In genomic region chr2:196925768-196926561, GRCh38 we compare ENCODE assay signal across 1 cellular context.
TF ChIP-seq lines count a peak whose summit lies in the region.

No MANE protein-coding gene starts in this region.

TF ChIP-seq in HepG2, 621 proteins besides CTCF, POLR2A, EP300 and RAD21 (continued from another document and continues in another):
- no peak for TF ChIP-seq TARDBP (CRISPR knock-in tag; IDR thresholded peaks at IDR 0.05)
- no peak for TF ChIP-seq ATF7-NPFF (CRISPR knock-in tag; IDR thresholded peaks at IDR 0.05; ENCODE audit: low read depth)
- TF ChIP-seq ZNF431 (CRISPR knock-in tag; IDR thresholded peaks at IDR 0.05; ENCODE audit: borderline replicate concordance, low read depth), result no peak
- TF ChIP-seq E2F5 (CRISPR knock-in tag; conservative IDR thresholded peaks at IDR 0.05), result no peak
- TF ChIP-seq MBD4 (IDR thresholded peaks at IDR 0.05; ENCODE audit: borderline replicate concordance, low read length), result no peak
- peak; percentile 64; the same call in 1 of the 2 replicates for TF ChIP-seq ZNF430 (CRISPR knock-in tag; IDR thresholded peaks at IDR 0.05)
- TF ChIP-seq NCOA1 (CRISPR knock-in tag; IDR thresholded peaks at IDR 0.05), result no peak
- TF ChIP-seq ZBTB7A (CRISPR knock-in tag; IDR thresholded peaks at IDR 0.05), result 0 out of 2 replicates have a peak, but pooled peaks have one; percentile 19
- no peak for TF ChIP-seq ZNF530 (CRISPR knock-in tag; IDR thresholded peaks at IDR 0.05; ENCODE audit: low read depth)
- TF ChIP-seq BRD4 (CRISPR knock-in tag; IDR thresholded peaks at IDR 0.05), result no peak
- TF ChIP-seq, protein P1, sequence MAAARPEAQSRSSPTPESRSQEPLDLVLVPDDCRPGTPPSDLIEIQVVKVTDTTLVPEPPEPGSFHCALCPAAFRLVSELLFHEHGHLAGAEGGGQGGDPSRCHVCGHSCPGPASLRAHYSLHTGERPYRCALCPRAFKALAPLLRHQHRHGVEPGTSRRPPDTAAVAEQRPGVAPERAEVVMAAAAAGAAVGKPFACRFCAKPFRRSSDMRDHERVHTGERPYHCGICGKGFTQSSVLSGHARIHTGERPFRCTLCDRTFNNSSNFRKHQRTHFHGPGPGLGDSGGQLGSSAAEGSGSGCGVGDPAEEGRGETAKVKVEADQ (CRISPR knock-in tag; IDR thresholded peaks at IDR 0.05; ENCODE audit: borderline replicate concordance), result no peak
- TF ChIP-seq ELF3 (CRISPR knock-in tag; IDR thresholded peaks at IDR 0.05), result no peak
- TF ChIP-seq, protein P2, sequence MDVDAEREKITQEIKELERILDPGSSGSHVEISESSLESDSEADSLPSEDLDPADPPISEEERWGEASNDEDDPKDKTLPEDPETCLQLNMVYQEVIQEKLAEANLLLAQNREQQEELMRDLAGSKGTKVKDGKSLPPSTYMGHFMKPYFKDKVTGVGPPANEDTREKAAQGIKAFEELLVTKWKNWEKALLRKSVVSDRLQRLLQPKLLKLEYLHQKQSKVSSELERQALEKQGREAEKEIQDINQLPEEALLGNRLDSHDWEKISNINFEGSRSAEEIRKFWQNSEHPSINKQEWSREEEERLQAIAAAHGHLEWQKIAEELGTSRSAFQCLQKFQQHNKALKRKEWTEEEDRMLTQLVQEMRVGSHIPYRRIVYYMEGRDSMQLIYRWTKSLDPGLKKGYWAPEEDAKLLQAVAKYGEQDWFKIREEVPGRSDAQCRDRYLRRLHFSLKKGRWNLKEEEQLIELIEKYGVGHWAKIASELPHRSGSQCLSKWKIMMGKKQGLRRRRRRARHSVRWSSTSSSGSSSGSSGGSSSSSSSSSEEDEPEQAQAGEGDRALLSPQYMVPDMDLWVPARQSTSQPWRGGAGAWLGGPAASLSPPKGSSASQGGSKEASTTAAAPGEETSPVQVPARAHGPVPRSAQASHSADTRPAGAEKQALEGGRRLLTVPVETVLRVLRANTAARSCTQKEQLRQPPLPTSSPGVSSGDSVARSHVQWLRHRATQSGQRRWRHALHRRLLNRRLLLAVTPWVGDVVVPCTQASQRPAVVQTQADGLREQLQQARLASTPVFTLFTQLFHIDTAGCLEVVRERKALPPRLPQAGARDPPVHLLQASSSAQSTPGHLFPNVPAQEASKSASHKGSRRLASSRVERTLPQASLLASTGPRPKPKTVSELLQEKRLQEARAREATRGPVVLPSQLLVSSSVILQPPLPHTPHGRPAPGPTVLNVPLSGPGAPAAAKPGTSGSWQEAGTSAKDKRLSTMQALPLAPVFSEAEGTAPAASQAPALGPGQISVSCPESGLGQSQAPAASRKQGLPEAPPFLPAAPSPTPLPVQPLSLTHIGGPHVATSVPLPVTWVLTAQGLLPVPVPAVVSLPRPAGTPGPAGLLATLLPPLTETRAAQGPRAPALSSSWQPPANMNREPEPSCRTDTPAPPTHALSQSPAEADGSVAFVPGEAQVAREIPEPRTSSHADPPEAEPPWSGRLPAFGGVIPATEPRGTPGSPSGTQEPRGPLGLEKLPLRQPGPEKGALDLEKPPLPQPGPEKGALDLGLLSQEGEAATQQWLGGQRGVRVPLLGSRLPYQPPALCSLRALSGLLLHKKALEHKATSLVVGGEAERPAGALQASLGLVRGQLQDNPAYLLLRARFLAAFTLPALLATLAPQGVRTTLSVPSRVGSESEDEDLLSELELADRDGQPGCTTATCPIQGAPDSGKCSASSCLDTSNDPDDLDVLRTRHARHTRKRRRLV (CRISPR knock-in tag; IDR thresholded peaks at IDR 0.05), result peak; percentile 47; the same call in 1 of the 2 replicates
- no peak for TF ChIP-seq ZNF138 (CRISPR knock-in tag; IDR thresholded peaks at IDR 0.05; ENCODE audit: low read depth)
- no peak for TF ChIP-seq IRX3 (CRISPR knock-in tag; IDR thresholded peaks at IDR 0.05; ENCODE audit: borderline replicate concordance, low read depth)
- no peak for TF ChIP-seq ZZZ3 (CRISPR knock-in tag; IDR thresholded peaks at IDR 0.05; ENCODE audit: borderline replicate concordance)
- TF ChIP-seq SRSF1 (optimal IDR thresholded peaks at IDR 0.05; ENCODE audit: low read depth, low read length), result peak; percentile 24
- no peak for TF ChIP-seq KDM5B (CRISPR knock-in tag; IDR thresholded peaks at IDR 0.05; ENCODE audit: borderline replicate concordance)
- no peak for TF ChIP-seq RFX1 (IDR thresholded peaks at IDR 0.05)
- TF ChIP-seq ZNF383 (CRISPR knock-in tag; IDR thresholded peaks at IDR 0.05; ENCODE audit: borderline replicate concordance), result 0 out of 2 replicates have a peak, but pooled peaks have one; percentile 7
- 0 out of 2 replicates have a peak, but pooled peaks have one; percentile 20 for TF ChIP-seq ZBTB20 (CRISPR knock-in tag; IDR thresholded peaks at IDR 0.05; ENCODE audit: borderline replicate concordance, low read depth)
- TF ChIP-seq ZNF274 (CRISPR knock-in tag; IDR thresholded peaks at IDR 0.05), result no peak; the same call in 1 of the 2 replicates
- no peak for TF ChIP-seq RERE (CRISPR knock-in tag; IDR thresholded peaks at IDR 0.05; ENCODE audit: low read depth)
- TF ChIP-seq SNRNP70 (IDR thresholded peaks at IDR 0.05; ENCODE audit: low read depth, low read length), result no peak
- TF ChIP-seq ZMYM2 (CRISPR knock-in tag; IDR thresholded peaks at IDR 0.05), result 0 out of 2 replicates have a peak, but pooled peaks have one; percentile 53
- no peak for TF ChIP-seq ZNF589 (CRISPR knock-in tag; conservative IDR thresholded peaks at IDR 0.05)
- TF ChIP-seq RBAK (CRISPR knock-in tag; IDR thresholded peaks at IDR 0.05), result no peak
- no peak for TF ChIP-seq ONECUT2 (CRISPR knock-in tag; IDR thresholded peaks at IDR 0.05)
- TF ChIP-seq THAP11 (CRISPR knock-in tag; IDR thresholded peaks at IDR 0.05), result no peak
- TF ChIP-seq ZNF362 (CRISPR knock-in tag; IDR thresholded peaks at IDR 0.05; ENCODE audit: borderline replicate concordance), result no peak
- TF ChIP-seq, protein P3, sequence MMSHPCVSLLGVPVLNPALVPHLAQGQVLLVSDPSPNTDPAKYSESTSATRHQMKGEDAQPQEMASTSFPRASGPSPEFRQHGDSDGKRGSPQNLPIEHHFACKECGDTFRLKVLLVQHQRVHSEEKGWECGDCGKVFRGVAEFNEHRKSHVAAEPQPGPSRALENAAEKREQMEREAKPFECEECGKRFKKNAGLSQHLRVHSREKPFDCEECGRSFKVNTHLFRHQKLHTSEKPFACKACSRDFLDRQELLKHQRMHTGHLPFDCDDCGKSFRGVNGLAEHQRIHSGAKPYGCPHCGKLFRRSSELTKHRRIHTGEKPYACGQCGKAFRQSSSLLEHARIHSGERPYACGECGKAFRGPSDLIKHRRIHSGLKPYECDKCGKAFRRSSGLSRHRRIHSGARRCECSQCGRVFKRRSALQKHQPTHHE (CRISPR knock-in tag; IDR thresholded peaks at IDR 0.05; ENCODE audit: borderline replicate concordance), result peak; percentile 30; the same call in 1 of the 2 replicates
- TF ChIP-seq, protein P4, sequence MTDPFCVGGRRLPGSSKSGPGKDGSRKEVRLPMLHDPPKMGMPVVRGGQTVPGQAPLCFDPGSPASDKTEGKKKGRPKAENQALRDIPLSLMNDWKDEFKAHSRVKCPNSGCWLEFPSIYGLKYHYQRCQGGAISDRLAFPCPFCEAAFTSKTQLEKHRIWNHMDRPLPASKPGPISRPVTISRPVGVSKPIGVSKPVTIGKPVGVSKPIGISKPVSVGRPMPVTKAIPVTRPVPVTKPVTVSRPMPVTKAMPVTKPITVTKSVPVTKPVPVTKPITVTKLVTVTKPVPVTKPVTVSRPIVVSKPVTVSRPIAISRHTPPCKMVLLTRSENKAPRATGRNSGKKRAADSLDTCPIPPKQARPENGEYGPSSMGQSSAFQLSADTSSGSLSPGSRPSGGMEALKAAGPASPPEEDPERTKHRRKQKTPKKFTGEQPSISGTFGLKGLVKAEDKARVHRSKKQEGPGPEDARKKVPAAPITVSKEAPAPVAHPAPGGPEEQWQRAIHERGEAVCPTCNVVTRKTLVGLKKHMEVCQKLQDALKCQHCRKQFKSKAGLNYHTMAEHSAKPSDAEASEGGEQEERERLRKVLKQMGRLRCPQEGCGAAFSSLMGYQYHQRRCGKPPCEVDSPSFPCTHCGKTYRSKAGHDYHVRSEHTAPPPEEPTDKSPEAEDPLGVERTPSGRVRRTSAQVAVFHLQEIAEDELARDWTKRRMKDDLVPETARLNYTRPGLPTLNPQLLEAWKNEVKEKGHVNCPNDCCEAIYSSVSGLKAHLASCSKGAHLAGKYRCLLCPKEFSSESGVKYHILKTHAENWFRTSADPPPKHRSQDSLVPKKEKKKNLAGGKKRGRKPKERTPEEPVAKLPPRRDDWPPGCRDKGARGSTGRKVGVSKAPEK (CRISPR knock-in tag; IDR thresholded peaks at IDR 0.05; ENCODE audit: borderline replicate concordance), result peak; percentile 33; the same call in 1 of the 2 replicates
- no peak for TF ChIP-seq ZNF547 (CRISPR knock-in tag; IDR thresholded peaks at IDR 0.05)
- no peak; the same call in 1 of the 2 replicates for TF ChIP-seq MAX (IDR thresholded peaks at IDR 0.05)
- TF ChIP-seq, protein P5, sequence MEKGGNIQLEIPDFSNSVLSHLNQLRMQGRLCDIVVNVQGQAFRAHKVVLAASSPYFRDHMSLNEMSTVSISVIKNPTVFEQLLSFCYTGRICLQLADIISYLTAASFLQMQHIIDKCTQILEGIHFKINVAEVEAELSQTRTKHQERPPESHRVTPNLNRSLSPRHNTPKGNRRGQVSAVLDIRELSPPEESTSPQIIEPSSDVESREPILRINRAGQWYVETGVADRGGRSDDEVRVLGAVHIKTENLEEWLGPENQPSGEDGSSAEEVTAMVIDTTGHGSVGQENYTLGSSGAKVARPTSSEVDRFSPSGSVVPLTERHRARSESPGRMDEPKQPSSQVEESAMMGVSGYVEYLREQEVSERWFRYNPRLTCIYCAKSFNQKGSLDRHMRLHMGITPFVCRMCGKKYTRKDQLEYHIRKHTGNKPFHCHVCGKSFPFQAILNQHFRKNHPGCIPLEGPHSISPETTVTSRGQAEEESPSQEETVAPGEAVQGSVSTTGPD (CRISPR knock-in tag; IDR thresholded peaks at IDR 0.05), result no peak
- TF ChIP-seq ZSCAN20 (CRISPR knock-in tag; IDR thresholded peaks at IDR 0.05; ENCODE audit: borderline replicate concordance), result 0 out of 2 replicates have a peak, but pooled peaks have one; percentile 59
- TF ChIP-seq, protein P6, sequence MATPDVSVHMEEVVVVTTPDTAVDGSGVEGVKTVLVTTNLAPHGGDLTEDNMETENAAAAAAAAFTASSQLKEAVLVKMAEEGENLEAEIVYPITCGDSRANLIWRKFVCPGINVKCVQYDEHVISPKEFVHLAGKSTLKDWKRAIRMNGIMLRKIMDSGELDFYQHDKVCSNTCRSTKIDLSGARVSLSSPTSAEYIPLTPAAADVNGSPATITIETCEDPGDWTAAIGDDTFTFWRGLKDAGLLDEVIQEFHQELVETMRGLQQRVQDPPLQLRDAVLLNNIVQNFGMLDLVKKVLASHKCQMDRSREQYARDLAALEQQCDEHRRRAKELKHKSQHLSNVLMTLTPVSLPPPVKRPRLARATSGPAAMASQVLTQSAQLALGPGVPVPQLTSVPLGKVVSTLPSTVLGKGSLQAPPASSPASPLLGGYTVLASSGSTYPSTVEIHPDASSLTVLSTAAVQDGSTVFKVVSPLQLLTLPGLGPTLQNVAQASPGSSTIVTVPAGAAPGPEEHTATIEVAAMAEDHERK (CRISPR knock-in tag; IDR thresholded peaks at IDR 0.05; ENCODE audit: low read depth), result no peak
